In genomic region chr1:32888134-32888533, GRCh38 we compare ENCODE assay signal across 24 cellular contexts. TPM values are rescaled to one million over a fixed set of nuclear protein-coding genes. Genes with fewer than 3 reads are reported as not detected.
DNase-seq lines count a peak whose midpoint lies in the region; TF ChIP-seq lines count a peak whose summit lies in the region.
"Had no signal": no experiment of that assay in that cellular context is flagged by ENCODE, and none has a peak within 500 bp of the region (broad histone marks: within the 10 kb centered on the region; RNA-seq: fewer than 3 reads in every experiment).

No MANE protein-coding gene starts in this region.

- H3K4me3 Mint-ChIP-seq in brain (peak overlapping the region in 3 of 5 experiments; percentile 74 to 85 (median 83)), endothelial cell (ENCODE audit: unreplicated experiment) (peak overlapping the region; percentile 4)
- H3K4me3 Mint-ChIP-seq: CD4-positive, alpha-beta T cell; GM23338 had no signal

- H3K27me3 Mint-ChIP-seq in brain (peaks cover 57% of the 10 kb centered on the region), endothelial cell (ENCODE audit: unreplicated experiment) (peaks cover 20% of the 10 kb centered on the region)

- POLR2A ChIA-PET in HEK293 (lab: Yijun Ruan, JAX) = no interaction called here

- CTCF ChIA-PET in HEK293 (lab: Yijun Ruan, JAX) = interaction anchor here (0.7 to 1.7 kb wide), 3 partner anchors 11 to 31 kb away, joined by 3 to 4 read pairs (median 3); no protein-coding TSS in a partner anchor

- no peak overlapping the region for H3K27ac ChIP-seq in HEK293 (ENCODE audit: extremely low read depth, low read depth, low read length)
- H3K27ac ChIP-seq: A549; BLaER1 treated with 17β-estradiol and CSF1 and Interleukin-3, amounts not matched to agents 10 nM and 100 nM had no signal

- H3K4me1 ChIP-seq in HEK293 (ENCODE audit: control insufficient read depth, insufficient read depth, low read length) = no peaks in the 10 kb centered on the region
- H3K4me1 ChIP-seq: BE2C had no signal

- H3K36me3 ChIP-seq in HEK293 (ENCODE audit: control insufficient read depth in 2 of 2, insufficient read depth in 1 of 2, low read length in 2 of 2) = no peaks in the 10 kb centered on the region
- H3K36me3 ChIP-seq: BE2C; BLaER1 treated with 17β-estradiol and CSF1 and Interleukin-3, amounts not matched to agents 10 nM and 100 nM; HAP-1 had no signal

- H3K4me3 ChIP-seq in HEK293 (ENCODE audit: low read depth, low read length) = no peak overlapping the region
- H3K4me3 ChIP-seq: A549; BLaER1 treated with 17β-estradiol and CSF1 and Interleukin-3, amounts not matched to agents 10 nM and 100 nM; GM12878; GM23338; HAP-1 had no signal

- H3K27ac Mint-ChIP-seq in brain (no peak overlapping the region), endothelial cell (ENCODE audit: unreplicated experiment) (peak overlapping the region; percentile 32)
- H3K27ac Mint-ChIP-seq: CD14-positive monocyte; CD4-positive, alpha-beta T cell; CD8-positive, alpha-beta memory T cell; GM23338 had no signal

- DNase-seq in endothelial cell (ENCODE audit: low spot score) = no peak
- DNase-seq in posterior vena cava (ENCODE audit: low spot score) = peak; percentile 23
- no peak for DNase-seq in GOT3 (lab: John Stamatoyannopoulos, UW)
- DNase-seq in amniotic stem cell (lab: John Stamatoyannopoulos, UW) = no peak
- DNase-seq in activated CD4-positive, alpha-beta T cell treated with anti-CD3 and anti-CD28 coated beads, Interleukin-2, amount 50 U/mL, for 4 hours = no peak
- no peak for DNase-seq in NCI-H1092 (lab: John Stamatoyannopoulos, UW)
- DNase-seq: 8988T; ACHN; AML-193; BE2C; CD4-positive, alpha-beta T cell; CD8-positive, alpha-beta memory T cell; DMS 273 treated with DMSO at 0.1 percent for 48 hours; DMS79; EL; GDM1 had no signal

- no peaks in the 10 kb centered on the region for H3K9me3 ChIP-seq in HEK293 (ENCODE audit: control insufficient read depth, insufficient read depth, low read depth, low read length)
- H3K9me3 ChIP-seq: A549; BE2C; BLaER1 treated with 17β-estradiol and CSF1 and Interleukin-3, amounts not matched to agents 10 nM and 100 nM; HAP-1 had no signal

- TF ChIP-seq CTCF in HEK293 (tag by site-specific recombination; IDR thresholded peaks at IDR 0.05) (no peak), brain (conservative IDR thresholded peaks at IDR 0.05) (no peak), endothelial cell (IDR thresholded peaks at IDR 0.05; ENCODE audit: unreplicated experiment) (no peak)

- H3K4me1 Mint-ChIP-seq in brain (peaks cover 63% of the 10 kb centered on the region), endothelial cell (ENCODE audit: unreplicated experiment) (peaks cover 8% of the 10 kb centered on the region)

- intact Hi-C loops in posterior vena cava (cut with DNase I) = no loop called here

- peaks cover 0 to 7% (median 0%) of the 10 kb centered on the region in 5 experiments for H3K9me3 Mint-ChIP-seq in brain
- no peaks in the 10 kb centered on the region for H3K9me3 Mint-ChIP-seq in endothelial cell (ENCODE audit: unreplicated experiment)
- H3K9me3 Mint-ChIP-seq: CD4-positive, alpha-beta T cell had no signal

- H3K36me3 Mint-ChIP-seq in brain = no peaks in the 10 kb centered on the region
- H3K36me3 Mint-ChIP-seq in endothelial cell (ENCODE audit: low read depth, unreplicated experiment) = peaks cover 8% of the 10 kb centered on the region

TF ChIP-seq in HEK293, 187 proteins besides CTCF, POLR2A, EP300 and RAD21:
- TF ChIP-seq SP3 (tag by site-specific recombination; IDR thresholded peaks at IDR 0.05) = no peak
- TF ChIP-seq ZNF23 (tag by site-specific recombination; IDR thresholded peaks at IDR 0.05; ENCODE audit: borderline replicate concordance) = no peak
- TF ChIP-seq ZNF664 (tag by site-specific recombination; IDR thresholded peaks at IDR 0.05) = peak; percentile 83

RNA-seq across cellular contexts. Expression of gene HPCA, which starts 1.8 kb away (rescaled TPM):
- 75.9 TPM for polyA plus RNA-seq in brain (ENCODE audit: insufficient read depth, low read depth, low replicate concordance)
- total RNA-seq in endothelial cell (ENCODE audit: unreplicated experiment) (not detected), posterior vena cava (under 1 TPM in 1 of 2 donors, not detected in 1; 0.19 TPM)
- total RNA-seq: CD4-positive, alpha-beta T cell; CD8-positive, alpha-beta memory T cell; GM12878 had no signal
- polyA plus RNA-seq: CD14-positive monocyte; CD8-positive, alpha-beta memory T cell had no signal

RNA-seq across cellular contexts. Expression of gene TMEM54, which starts 13.1 kb away (rescaled TPM):
- 51.4 TPM for polyA plus RNA-seq in brain (ENCODE audit: insufficient read depth, low read depth, low replicate concordance)
- total RNA-seq in endothelial cell (ENCODE audit: unreplicated experiment) (0.49 TPM), posterior vena cava (10 to 100 TPM; 33.5 to 36.0 TPM)
- total RNA-seq: CD4-positive, alpha-beta T cell had no signal
- polyA plus RNA-seq: CD14-positive monocyte; CD8-positive, alpha-beta memory T cell had no signal

RNA-seq across cellular contexts. Expression of gene FNDC5, which starts 17.4 kb away (rescaled TPM):
- polyA plus RNA-seq in brain (ENCODE audit: insufficient read depth, low read depth, low replicate concordance) = 20.8 TPM
- 5.5 TPM for total RNA-seq in endothelial cell (ENCODE audit: unreplicated experiment)
- 1 to 10 TPM; 2.4 to 5.0 TPM for total RNA-seq in posterior vena cava
- total RNA-seq: CD4-positive, alpha-beta T cell; CD8-positive, alpha-beta memory T cell; GM12878 had no signal
- polyA plus RNA-seq: CD14-positive monocyte had no signal

Comparison
In these comparisons a context has a peak if more than half of its experiments do, and no peak if none do; other contexts are left out.
1. RNA of gene TMEM54, which starts 13.1 kb away (total RNA-seq): 33.5 to 36.0 TPM in posterior vena cava; 0.49 TPM in endothelial cell (single experiment); every median in the first group is over 10 times any median in the second.